ENCODE assay signal across 8 cellular contexts in genomic region chr5:132064738-132065331, GRCh38.
DNase-seq lines count a peak whose midpoint lies in the region; ATAC-seq and TF ChIP-seq lines count a peak whose summit lies in the region.

No MANE protein-coding gene starts in this region.

- peak; percentile 58 for ATAC-seq in HG02763 (IDR thresholded peaks at IDR 0.05; ENCODE audit: unreplicated experiment)

- H3K4me3 ChIP-seq in cardiac fibroblast (replicated peaks in 1 of 2; ENCODE audit: low read depth in 2 of 2, low read length in 2 of 2), result no peak overlapping the region

- peak; percentile 99 for TF ChIP-seq CTCF in cardiac fibroblast (IDR thresholded peaks at IDR 0.05; ENCODE audit: low read depth, low read length)

- peak; percentile 81 for DNase-seq in NK-92 treated with Interleukin-12 subunit alpha and Interleukin-12 subunit beta, amount 100 ng/mL, for 24 hours (lab: John Stamatoyannopoulos, UW)
- DNase-seq in NK-92 (lab: John Stamatoyannopoulos, UW; ENCODE audit: unreplicated experiment) (no peak), NCI-H2227 (lab: John Stamatoyannopoulos, UW; ENCODE audit: unreplicated experiment) (peak; percentile 62), cardiac fibroblast (ENCODE audit: low read depth in 2 of 2) (peak; percentile 80 to 88), kidney glomerular epithelial cell (lab: John Stamatoyannopoulos, UW) (peak; percentile 67)
- DNase-seq in activated CD4-positive, CD25-positive, alpha-beta regulatory T cell treated with anti-CD3 and anti-CD28 coated beads, Interleukin-2, amount 50 U/mL, for 16 hours (ENCODE audit: low read depth, low spot score), result peak; percentile 57
- peak; percentile 66 for DNase-seq in stimulated activated CD4-positive, alpha-beta T cell treated with anti-CD3 and anti-CD28 coated beads, Interleukin-2, amount 100 ng/mL, for 4 hours (ENCODE audit: low read depth)
